10 cellular contexts compared by ENCODE assay signal in genomic region chr19:35959040-35959967, GRCh38. TPM values are rescaled to one million over a fixed set of nuclear protein-coding genes. Genes with fewer than 3 reads are reported as not detected.
A peak's percentile ranks its signal among the peaks of the same experiment; 100 is the strongest.
DNase-seq lines count a peak whose midpoint lies in the region; ATAC-seq, FAIRE-seq and TF ChIP-seq lines count a peak whose summit lies in the region.
"Had no signal": no experiment of that assay in that cellular context is flagged by ENCODE, and none has a peak within 500 bp of the region (broad histone marks: within the 10 kb centered on the region; RNA-seq: fewer than 3 reads in every experiment).

No MANE protein-coding gene starts in this region.

- FAIRE-seq in endothelial cell of umbilical vein (lab: Jason Lieb, UNC), result no peak
- FAIRE-seq: A204.1 had no signal

- no peak overlapping the region for H3K9ac ChIP-seq in endothelial cell of umbilical vein (replicated peaks; ENCODE audit: extremely low read depth, insufficient read depth, low read length)
- H3K9ac ChIP-seq in parathyroid adenoma, result no peak overlapping the region

- H3K4me3 Mint-ChIP-seq in activated CD8-positive, alpha-beta T cell treated with anti-CD3 and anti-CD28 coated beads for 36 hours, result peak overlapping the region; percentile 27

- POLR2A ChIA-PET in activated CD8-positive, alpha-beta T cell treated with anti-CD3 and anti-CD28 coated beads for 36 hours (lab: Charles Lee), result interaction anchor here (0.5 to 2.1 kb wide), 4 partner anchors 10 to 62 kb away, joined by 3 to 5 read pairs (median 4); partner anchors contain the start of gene SDHAF1
- POLR2A ChIA-PET in endothelial cell of umbilical vein (lab: Charles Lee), result no interaction called here

- no TSS peak for BruUV-seq in endothelial cell of umbilical vein (replicated peaks; lab: Mats Ljungman, UMichigan)

- H3K9me3 ChIP-seq in endothelial cell of umbilical vein (replicated peaks; ENCODE audit: control insufficient read depth, insufficient read depth, low read length), result no peaks in the 10 kb centered on the region
- no peaks in the 10 kb centered on the region for H3K9me3 ChIP-seq in parathyroid adenoma (ENCODE audit: control insufficient read depth, low read length)
- no peaks in the 10 kb centered on the region for H3K9me3 ChIP-seq in upper lobe of right lung

- H3K4me1 ChIP-seq in endothelial cell of umbilical vein (ENCODE audit: control insufficient read depth, extremely low read depth, insufficient read depth, low read length) (no peaks in the 10 kb centered on the region), parathyroid adenoma (peaks cover 3% of the 10 kb centered on the region), upper lobe of right lung (peaks cover 8% of the 10 kb centered on the region)

- H3K27me3 Mint-ChIP-seq in activated CD8-positive, alpha-beta T cell treated with anti-CD3 and anti-CD28 coated beads for 36 hours, result peaks cover 4% of the 10 kb centered on the region

- no peak overlapping the region for H3K4me3 ChIP-seq in endothelial cell of umbilical vein (replicated peaks in 1 of 3; ENCODE audit: insufficient read depth in 1 of 3, low read depth in 1 of 3, low read length in 3 of 3)
- no peak overlapping the region for H3K4me3 ChIP-seq in parathyroid adenoma (ENCODE audit: low read depth, low read length)
- H3K4me3 ChIP-seq in upper lobe of right lung, result peak overlapping the region; percentile 30

- peaks cover 3% of the 10 kb centered on the region for H3K9me3 Mint-ChIP-seq in activated CD8-positive, alpha-beta T cell treated with anti-CD3 and anti-CD28 coated beads for 36 hours

- no peak overlapping the region for H3K27ac Mint-ChIP-seq in activated CD8-positive, alpha-beta T cell treated with anti-CD3 and anti-CD28 coated beads for 36 hours

- intact Hi-C loops in activated CD8-positive, alpha-beta T cell treated with anti-CD3 and anti-CD28 coated beads for 36 hours (cut with micrococcal nuclease), result loop anchor here (5.0 kb wide), 1 partner anchor 33 kb away; no protein-coding TSS in a partner anchor
- intact Hi-C loops in endothelial cell of umbilical vein (cut with micrococcal nuclease) (no loop called here), upper lobe of right lung (cut with DNase I) (no loop called here)

- H2AFZ ChIP-seq in endothelial cell of umbilical vein (ENCODE audit: low read depth, low read length), result no peak overlapping the region
- H2AFZ ChIP-seq in parathyroid adenoma, result peak overlapping the region; percentile 76

- ATAC-seq in activated CD8-positive, alpha-beta T cell treated with anti-CD3 and anti-CD28 coated beads for 36 hours, result peak; percentile 89
- peak; percentile 96 for ATAC-seq in upper lobe of right lung
- ATAC-seq in GM18861 (IDR thresholded peaks at IDR 0.05; ENCODE audit: unreplicated experiment), result no peak

- H3K36me3 ChIP-seq in endothelial cell of umbilical vein (ENCODE audit: control insufficient read depth in 2 of 2, extremely low read depth in 1 of 2, insufficient read depth in 2 of 2, low read length in 2 of 2) (no peaks in the 10 kb centered on the region), parathyroid adenoma (ENCODE audit: control insufficient read depth, insufficient read depth, low read length) (no peaks in the 10 kb centered on the region), upper lobe of right lung (no peaks in the 10 kb centered on the region)

- peaks cover 29% of the 10 kb centered on the region for H3K4me1 Mint-ChIP-seq in activated CD8-positive, alpha-beta T cell treated with anti-CD3 and anti-CD28 coated beads for 36 hours (ENCODE audit: low read depth)

- H3K79me2 ChIP-seq in endothelial cell of umbilical vein (ENCODE audit: control insufficient read depth, insufficient read depth, low read length) (no peaks in the 10 kb centered on the region), parathyroid adenoma (no peaks in the 10 kb centered on the region)

- H3K27ac ChIP-seq in endothelial cell of umbilical vein (ENCODE audit: insufficient read depth, low read depth, low read length) (no peak overlapping the region), parathyroid adenoma (no peak overlapping the region), upper lobe of right lung (no peak overlapping the region)

- H3K9me1 ChIP-seq in endothelial cell of umbilical vein (replicated peaks; ENCODE audit: control insufficient read depth, extremely low read depth, insufficient read depth, low read length), result no peaks in the 10 kb centered on the region

- H4K20me1 ChIP-seq in endothelial cell of umbilical vein (replicated peaks; ENCODE audit: control insufficient read depth, extremely low read depth, insufficient read depth, low read length), result no peaks in the 10 kb centered on the region

- no peaks in the 10 kb centered on the region for H3K36me3 Mint-ChIP-seq in activated CD8-positive, alpha-beta T cell treated with anti-CD3 and anti-CD28 coated beads for 36 hours (ENCODE audit: low read depth)

- DNase-seq in DMS 273 (lab: John Stamatoyannopoulos, UW; ENCODE audit: unreplicated experiment), result peak; percentile 47
- DNase-seq in DMS 273 treated with DMSO at 0.1 percent for 48 hours (lab: John Stamatoyannopoulos, UW), result no peak
- DNase-seq in activated CD8-positive, alpha-beta T cell treated with anti-CD3 and anti-CD28 coated beads for 36 hours, result peak; percentile 79
- DNase-seq in endothelial cell of umbilical vein (ENCODE audit: low read depth, low spot score), result no peak
- peak; percentile 88 for DNase-seq in upper lobe of right lung
- DNase-seq in NCI-H2171 treated with DMSO at 0.1 percent for 48 hours (lab: John Stamatoyannopoulos, UW), result no peak

- TF ChIP-seq POLR2A in endothelial cell of umbilical vein (IDR thresholded peaks at IDR 0.05; ENCODE audit: low read depth, low read length), result no peak

- CTCF ChIA-PET in activated CD8-positive, alpha-beta T cell treated with anti-CD3 and anti-CD28 coated beads for 36 hours (lab: Charles Lee), result interaction anchor here (0.7 to 2.0 kb wide), 9 partner anchors 16 to 101 kb away, joined by 3 to 6 read pairs (median 4); partner anchors contain the start of genes APLP1 and SDHAF1
- CTCF ChIA-PET in endothelial cell of umbilical vein (lab: Charles Lee), result interaction anchor here (1.2 kb wide), 1 partner anchor 11 kb away, joined by 3 read pairs; no protein-coding TSS in a partner anchor

- H3K4me2 ChIP-seq in endothelial cell of umbilical vein (ENCODE audit: insufficient read depth, low read length) (no peak overlapping the region), parathyroid adenoma (ENCODE audit: low read length) (peak overlapping the region; percentile 47)

- TF ChIP-seq CTCF in activated CD8-positive, alpha-beta T cell treated with anti-CD3 and anti-CD28 coated beads for 36 hours (IDR thresholded peaks at IDR 0.05), result peak; percentile 73
- TF ChIP-seq CTCF in endothelial cell of umbilical vein (IDR thresholded peaks at IDR 0.05; ENCODE audit: extremely low read depth in 1 of 2, insufficient read depth in 1 of 2, low read depth in 1 of 2, low read length in 2 of 2) (peak; percentile 4 to 25), parathyroid adenoma (IDR thresholded peaks at IDR 0.05) (peak; percentile 44), upper lobe of right lung (IDR thresholded peaks at IDR 0.05) (peak; percentile 45)

- H3K27me3 ChIP-seq in endothelial cell of umbilical vein (ENCODE audit: control insufficient read depth in 2 of 2, insufficient read depth in 2 of 2, low read length in 2 of 2) (peaks cover 21 to 27% of the 10 kb centered on the region in 2 experiments), parathyroid adenoma (ENCODE audit: control insufficient read depth, insufficient read depth, low read length) (no peaks in the 10 kb centered on the region), upper lobe of right lung (peaks cover 39% of the 10 kb centered on the region)

- dilution Hi-C loops in endothelial cell of umbilical vein (cut with MboI; ENCODE audit: extremely low pct_ligation_motif_present, low sequenced_read_pairs), result no loop called here

RNA-seq across cellular contexts. Expression of gene LRFN3, which starts 23.1 kb away (rescaled TPM):
- 1 to 10 TPM; 4.8 to 6.6 TPM for total RNA-seq in activated CD8-positive, alpha-beta T cell treated with anti-CD3 and anti-CD28 coated beads for 36 hours
- 15.9 and 17.3 TPM in 2 replicates for total RNA-seq in endothelial cell of umbilical vein
- polyA plus RNA-seq in endothelial cell of umbilical vein, result 4.1 and 5.8 TPM in 2 replicates
- polyA plus RNA-seq in endothelial cell of umbilical vein (2011; cell fraction: cytosol; rRNA removed), result 3.7 and 5.5 TPM in 2 replicates
- polyA plus RNA-seq in endothelial cell of umbilical vein (2011; cell fraction: nucleus; rRNA removed), result 1.9 and 2.2 TPM in 2 replicates
- 10.0 and 16.3 TPM in 2 replicates for polyA plus RNA-seq in endothelial cell of umbilical vein (2012)
- polyA minus RNA-seq in endothelial cell of umbilical vein, result 2.5 and 3.5 TPM in 2 replicates
- 2.8 TPM for polyA minus RNA-seq in endothelial cell of umbilical vein (2011; cell fraction: cytosol; rRNA and poly(A)+ RNA removed)
- 1.0 and 2.2 TPM in 2 replicates for polyA minus RNA-seq in endothelial cell of umbilical vein (2011; cell fraction: nucleus; rRNA and poly(A)+ RNA removed)
- total RNA-seq in upper lobe of right lung, result 10.5 TPM

RNA-seq across cellular contexts. Expression of gene SDHAF1, which starts 35.7 kb away (rescaled TPM):
- total RNA-seq in activated CD8-positive, alpha-beta T cell treated with anti-CD3 and anti-CD28 coated beads for 36 hours, result 10 to 100 TPM; 22.8 to 24.7 TPM
- 8.4 and 10.3 TPM in 2 replicates for total RNA-seq in endothelial cell of umbilical vein
- 16.2 and 16.5 TPM in 2 replicates for polyA plus RNA-seq in endothelial cell of umbilical vein
- 8.4 and 10.6 TPM in 2 replicates for polyA plus RNA-seq in endothelial cell of umbilical vein (2011; cell fraction: cytosol; rRNA removed)
- 3.8 and 4.7 TPM in 2 replicates for polyA plus RNA-seq in endothelial cell of umbilical vein (2011; cell fraction: nucleus; rRNA removed)
- 5.4 and 7.3 TPM in 2 replicates for polyA plus RNA-seq in endothelial cell of umbilical vein (2012)
- polyA minus RNA-seq in endothelial cell of umbilical vein, result 2.6 and 3.8 TPM in 2 replicates
- 6.9 TPM for polyA minus RNA-seq in endothelial cell of umbilical vein (2011; cell fraction: cytosol; rRNA and poly(A)+ RNA removed)
- 0.82 and 1.1 TPM in 2 replicates for polyA minus RNA-seq in endothelial cell of umbilical vein (2011; cell fraction: nucleus; rRNA and poly(A)+ RNA removed)
- 14.2 TPM for total RNA-seq in upper lobe of right lung

RNA-seq across cellular contexts. Expression of gene SYNE4, which starts 49.3 kb away (rescaled TPM):
- 1 to 10 TPM; 2.4 to 3.3 TPM for total RNA-seq in activated CD8-positive, alpha-beta T cell treated with anti-CD3 and anti-CD28 coated beads for 36 hours
- 0.62 and 1.3 TPM in 2 replicates for total RNA-seq in endothelial cell of umbilical vein
- polyA plus RNA-seq in endothelial cell of umbilical vein, result 0.38 and 0.46 TPM in 2 replicates
- 0.05 and 0.14 TPM in 2 replicates for polyA plus RNA-seq in endothelial cell of umbilical vein (2011; cell fraction: cytosol; rRNA removed)
- polyA plus RNA-seq in endothelial cell of umbilical vein (2011; cell fraction: nucleus; rRNA removed), result 2.1 TPM in 2 replicates
- 0.13 and 0.59 TPM in 2 replicates for polyA plus RNA-seq in endothelial cell of umbilical vein (2012)
- 0.17 and 0.22 TPM in 2 replicates for polyA minus RNA-seq in endothelial cell of umbilical vein
- not detected for polyA minus RNA-seq in endothelial cell of umbilical vein (2011; cell fraction: cytosol; rRNA and poly(A)+ RNA removed)
- 0.19 TPM in 1 of 2 replicates, not detected in the other for polyA minus RNA-seq in endothelial cell of umbilical vein (2011; cell fraction: nucleus; rRNA and poly(A)+ RNA removed)
- total RNA-seq in upper lobe of right lung, result 8.1 TPM
- total RNA-seq: SK-MEL-5 had no signal

RNA-seq across cellular contexts. Expression of gene TYROBP, which starts 51.2 kb away (rescaled TPM):
- 1 to 10 TPM in 1 of 2 experiments, under 1 TPM in 1; 0.81 to 1.5 TPM for total RNA-seq in activated CD8-positive, alpha-beta T cell treated with anti-CD3 and anti-CD28 coated beads for 36 hours
- total RNA-seq in endothelial cell of umbilical vein (not detected in 2 replicates), upper lobe of right lung (367 TPM)
- not detected in 2 replicates for polyA plus RNA-seq in endothelial cell of umbilical vein
- not detected in 2 replicates for polyA plus RNA-seq in endothelial cell of umbilical vein (2011; cell fraction: cytosol; rRNA removed)
- not detected in 2 replicates for polyA plus RNA-seq in endothelial cell of umbilical vein (2011; cell fraction: nucleus; rRNA removed)
- not detected in 2 replicates for polyA plus RNA-seq in endothelial cell of umbilical vein (2012)
- not detected in 2 replicates for polyA minus RNA-seq in endothelial cell of umbilical vein
- not detected for polyA minus RNA-seq in endothelial cell of umbilical vein (2011; cell fraction: cytosol; rRNA and poly(A)+ RNA removed)
- not detected in 2 replicates for polyA minus RNA-seq in endothelial cell of umbilical vein (2011; cell fraction: nucleus; rRNA and poly(A)+ RNA removed)
- total RNA-seq: SK-MEL-5 had no signal

RNA-seq across cellular contexts. Expression of gene ALKBH6, which starts 54.7 kb away (rescaled TPM):
- total RNA-seq in activated CD8-positive, alpha-beta T cell treated with anti-CD3 and anti-CD28 coated beads for 36 hours, result 10 to 100 TPM; 36.5 to 37.5 TPM
- 17.3 and 21.4 TPM in 2 replicates for total RNA-seq in endothelial cell of umbilical vein
- polyA plus RNA-seq in endothelial cell of umbilical vein, result 26.7 and 33.2 TPM in 2 replicates
- 18.4 and 21.4 TPM in 2 replicates for polyA plus RNA-seq in endothelial cell of umbilical vein (2011; cell fraction: cytosol; rRNA removed)
- 61.5 and 65.4 TPM in 2 replicates for polyA plus RNA-seq in endothelial cell of umbilical vein (2011; cell fraction: nucleus; rRNA removed)
- 18.8 and 21.2 TPM in 2 replicates for polyA plus RNA-seq in endothelial cell of umbilical vein (2012)
- polyA minus RNA-seq in endothelial cell of umbilical vein, result 8.1 and 13.8 TPM in 2 replicates
- polyA minus RNA-seq in endothelial cell of umbilical vein (2011; cell fraction: cytosol; rRNA and poly(A)+ RNA removed), result 7.8 TPM
- 6.3 and 7.3 TPM in 2 replicates for polyA minus RNA-seq in endothelial cell of umbilical vein (2011; cell fraction: nucleus; rRNA and poly(A)+ RNA removed)
- 18.7 TPM for total RNA-seq in upper lobe of right lung

Comparison
In these comparisons a context has a peak if more than half of its experiments do, and no peak if none do; other contexts are left out.
1. DNase-seq: peak in DMS 273 (single experiment), activated CD8-positive, alpha-beta T cell treated with anti-CD3 and anti-CD28 coated beads for 36 hours (single experiment) and upper lobe of right lung (single experiment); none in DMS 273 treated with DMSO at 0.1 percent for 48 hours (single experiment), endothelial cell of umbilical vein (single experiment) and NCI-H2171 treated with DMSO at 0.1 percent for 48 hours (single experiment).
2. CTCF ChIP-seq: peak in every context shown above with its lines; median percentile 73 in activated CD8-positive, alpha-beta T cell treated with anti-CD3 and anti-CD28 coated beads for 36 hours; 45 in upper lobe of right lung; 44 in parathyroid adenoma; 14 in endothelial cell of umbilical vein.